In the genomic region with DNA sequence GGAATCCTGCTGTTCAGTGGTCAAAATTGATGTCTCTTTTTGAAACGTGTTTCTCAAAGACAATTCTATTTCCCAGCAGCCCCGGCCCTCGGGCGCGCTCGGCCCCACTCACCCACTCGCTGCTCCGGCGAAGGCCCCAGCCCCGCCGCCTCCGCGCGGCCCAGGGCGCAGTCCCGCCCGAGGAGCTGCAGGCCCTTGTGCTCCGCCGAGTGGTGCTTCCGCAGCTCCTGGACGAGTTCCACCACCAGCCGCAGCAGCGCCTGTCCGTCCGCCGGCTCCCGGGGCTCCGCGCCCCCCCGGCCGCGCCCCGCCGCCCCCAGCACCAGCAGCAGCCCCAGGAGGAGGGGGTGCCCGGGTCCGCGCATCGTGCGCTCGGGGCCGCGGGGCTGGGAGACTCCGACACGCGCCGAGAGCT, we compare ENCODE assay signal across 8 cellular contexts. TPM values are rescaled to one million over a fixed set of nuclear protein-coding genes. Genes with fewer than 3 reads are reported as not detected.
DNase-seq lines count a peak whose midpoint lies in the region; ATAC-seq and TF ChIP-seq lines count a peak whose summit lies in the region.

No MANE protein-coding gene starts in this region.

- no peak overlapping the region for H3K27ac ChIP-seq in GM23338 (ENCODE audit: low read depth)
- no peak overlapping the region for H3K27ac ChIP-seq in right cardiac atrium (ENCODE audit: low read length)
- H3K27ac ChIP-seq in PC-3 (ENCODE audit: low read length): no peak overlapping the region

- H3K27me3 Mint-ChIP-seq in GM23338 (ENCODE audit: insufficient read depth, low read depth, poor library complexity): peaks cover 35% of the 10 kb centered on the region
- H3K27me3 Mint-ChIP-seq in activated T-cell treated with anti-CD3 and anti-CD28 coated beads, Interleukin-2, amount 50 U/mL, for 24 hours: peaks cover 41% of the 10 kb centered on the region

- H3F3A ChIP-seq in GM23338 (replicated peaks; ENCODE audit: low read depth) (peaks cover 15% of the 10 kb centered on the region), PC-3 (ENCODE audit: low read length, unreplicated experiment) (no peaks in the 10 kb centered on the region)

- DNase-seq in GM23338 (ENCODE audit: low spot score): peak; percentile 67
- DNase-seq in activated T-cell treated with anti-CD3 and anti-CD28 coated beads, Interleukin-2, amount 50 U/mL, for 24 hours: peak; percentile 42
- DNase-seq in right cardiac atrium: peak in 2 of 3 donors; percentile 63
- no peak for DNase-seq in stimulated activated effector memory CD8-positive, alpha-beta T cell treated with anti-CD3 and anti-CD28 coated beads, Interleukin-12 subunit alpha, Interleukin-12 subunit beta, amount 100 ng/mL, for 72 hours (ENCODE audit: low spot score in 2 of 2)
- no peak for DNase-seq in LoVo (ENCODE audit: low spot score)
- DNase-seq in PC-3: no peak

- H3K9me2 ChIP-seq in GM23338 (ENCODE audit: insufficient read depth) (no peaks in the 10 kb centered on the region), PC-3 (replicated peaks; ENCODE audit: low read length) (no peaks in the 10 kb centered on the region)

- no peak overlapping the region for H3K9ac ChIP-seq in PC-3 (ENCODE audit: low read length)

- H3K4me1 ChIP-seq in GM23338 (ENCODE audit: insufficient read depth) (peaks cover 43% of the 10 kb centered on the region), right cardiac atrium (ENCODE audit: control insufficient read depth, insufficient read depth, low read length) (peaks cover 6% of the 10 kb centered on the region), PC-3 (ENCODE audit: insufficient read depth, low read length) (peaks cover 29% of the 10 kb centered on the region)

- H3K27me3 ChIP-seq in GM23338 (ENCODE audit: insufficient read depth): peaks cover 50% of the 10 kb centered on the region
- no peaks in the 10 kb centered on the region for H3K27me3 ChIP-seq in right cardiac atrium (ENCODE audit: control insufficient read depth, insufficient read depth)
- H3K27me3 ChIP-seq in PC-3 (ENCODE audit: low read length): peaks cover 17% of the 10 kb centered on the region

- no TSS peak for BruUV-seq in PC-3 (replicated peaks; lab: Mats Ljungman, UMichigan)

- H3K36me3 ChIP-seq in GM23338 (ENCODE audit: insufficient read depth): no peaks in the 10 kb centered on the region
- 0 out of 2 replicates have a peak, but pooled peaks cover under 1% of the 10 kb centered on the region for H3K36me3 ChIP-seq in PC-3 (ENCODE audit: low read depth, low read length)

- no peaks in the 10 kb centered on the region; the same call in 2 of the 3 replicates for H3K9me3 Mint-ChIP-seq in GM23338
- no peaks in the 10 kb centered on the region for H3K9me3 Mint-ChIP-seq in activated T-cell treated with anti-CD3 and anti-CD28 coated beads, Interleukin-2, amount 50 U/mL, for 24 hours
- H3K9me3 Mint-ChIP-seq in stimulated activated effector memory CD8-positive, alpha-beta T cell treated with anti-CD3 and anti-CD28 coated beads, Interleukin-12 subunit alpha, Interleukin-12 subunit beta, amount 100 ng/mL, for 72 hours: no peaks in the 10 kb centered on the region

- peak overlapping the region; percentile 65 for H3K4me3 ChIP-seq in GM23338
- peak overlapping the region; percentile 79 for H3K4me3 ChIP-seq in right cardiac atrium (ENCODE audit: low read length)
- H3K4me3 ChIP-seq in PC-3 (ENCODE audit: low read length): no peak overlapping the region

- no peak overlapping the region for H3K27ac Mint-ChIP-seq in GM23338
- no peak overlapping the region for H3K27ac Mint-ChIP-seq in activated T-cell treated with anti-CD3 and anti-CD28 coated beads, Interleukin-2, amount 50 U/mL, for 24 hours
- no peak overlapping the region for H3K27ac Mint-ChIP-seq in stimulated activated effector memory CD8-positive, alpha-beta T cell treated with anti-CD3 and anti-CD28 coated beads, Interleukin-12 subunit alpha, Interleukin-12 subunit beta, amount 100 ng/mL, for 72 hours

- peaks cover under 1% of the 10 kb centered on the region; the same call in 1 of the 3 replicates for H3K36me3 Mint-ChIP-seq in GM23338 (ENCODE audit: low read depth)
- H3K36me3 Mint-ChIP-seq in activated T-cell treated with anti-CD3 and anti-CD28 coated beads, Interleukin-2, amount 50 U/mL, for 24 hours (ENCODE audit: low read depth): peaks cover 12% of the 10 kb centered on the region
- no peaks in the 10 kb centered on the region for H3K36me3 Mint-ChIP-seq in stimulated activated effector memory CD8-positive, alpha-beta T cell treated with anti-CD3 and anti-CD28 coated beads, Interleukin-12 subunit alpha, Interleukin-12 subunit beta, amount 100 ng/mL, for 72 hours

- H3K9me3 ChIP-seq in right cardiac atrium (ENCODE audit: control insufficient read depth, low read length) (no peaks in the 10 kb centered on the region), PC-3 (ENCODE audit: low read length) (no peaks in the 10 kb centered on the region)

- H3K79me2 ChIP-seq in GM23338 (replicated peaks; ENCODE audit: insufficient read depth) (no peaks in the 10 kb centered on the region), PC-3 (ENCODE audit: low read length) (no peaks in the 10 kb centered on the region)

- intact Hi-C loops in right cardiac atrium (cut with DNase I): no loop called here
- intact Hi-C loops in PC-3 (cut with micrococcal nuclease): no loop called here

- H3K4me2 ChIP-seq in GM23338 (peak overlapping the region; percentile 84), PC-3 (ENCODE audit: low read length) (no peak overlapping the region)

- ATAC-seq in GM23338 (peak; percentile 53), right cardiac atrium (peak; percentile 50 to 52), HG03139 (IDR thresholded peaks at IDR 0.05; ENCODE audit: unreplicated experiment) (no peak), GM21717 (IDR thresholded peaks at IDR 0.05; ENCODE audit: unreplicated experiment) (no peak), PC-3 (no peak)
- ATAC-seq in stimulated activated effector memory CD8-positive, alpha-beta T cell treated with anti-CD3 and anti-CD28 coated beads, Interleukin-12 subunit alpha, Interleukin-12 subunit beta, amount 100 ng/mL, for 72 hours: peak; percentile 60

- peaks cover 42% of the 10 kb centered on the region for H3K4me1 Mint-ChIP-seq in GM23338
- peaks cover 11% of the 10 kb centered on the region for H3K4me1 Mint-ChIP-seq in activated T-cell treated with anti-CD3 and anti-CD28 coated beads, Interleukin-2, amount 50 U/mL, for 24 hours (ENCODE audit: low read depth)
- H3K4me1 Mint-ChIP-seq in stimulated activated effector memory CD8-positive, alpha-beta T cell treated with anti-CD3 and anti-CD28 coated beads, Interleukin-12 subunit alpha, Interleukin-12 subunit beta, amount 100 ng/mL, for 72 hours: peaks cover 7% of the 10 kb centered on the region

- CTCF ChIA-PET in PC-3 (lab: Charles Lee): no interaction called here

- POLR2A ChIA-PET in PC-3 (lab: Charles Lee; ENCODE audit: unreplicated experiment): no interaction called here

- H4K20me1 ChIP-seq in GM23338 (replicated peaks; ENCODE audit: insufficient read depth) (no peaks in the 10 kb centered on the region; the same call in 1 of the 2 replicates), PC-3 (ENCODE audit: low read length) (no peaks in the 10 kb centered on the region; the same call in 1 of the 2 replicates)

- H3K4me3 Mint-ChIP-seq in GM23338: peak overlapping the region; percentile 72
- H3K4me3 Mint-ChIP-seq in activated T-cell treated with anti-CD3 and anti-CD28 coated beads, Interleukin-2, amount 50 U/mL, for 24 hours: peak overlapping the region; percentile 39
- H3K4me3 Mint-ChIP-seq in stimulated activated effector memory CD8-positive, alpha-beta T cell treated with anti-CD3 and anti-CD28 coated beads, Interleukin-12 subunit alpha, Interleukin-12 subunit beta, amount 100 ng/mL, for 72 hours: no peak overlapping the region

- H2AFZ ChIP-seq in GM23338 (no peak overlapping the region), PC-3 (ENCODE audit: low read length) (no peak overlapping the region)

- WGBS in right cardiac atrium: 1% methylated on average over 46 of the region's 46 CpGs

- TF ChIP-seq CTCF in GM23338 (conservative IDR thresholded peaks at IDR 0.05; ENCODE audit: low read depth in 2 of 2) (no peak), PC-3 (conservative IDR thresholded peaks at IDR 0.05; ENCODE audit: low read depth, low read length) (no peak)

TF ChIP-seq in GM23338, 12 proteins besides CTCF, POLR2A, EP300 and RAD21 (continues in another document):
- TF ChIP-seq STAT1 (IDR thresholded peaks at IDR 0.05; ENCODE audit: unreplicated experiment): no peak

RNA-seq across cellular contexts. Expression of a gene that starts 0.4 kb away (rescaled TPM):
- total RNA-seq in GM23338 (2014; rRNA removed; shearing (Covaris generic)): 4.5 and 6.4 TPM in 2 replicates
- 11.3 and 12.1 TPM in 2 replicates for polyA plus RNA-seq in GM23338 (2016; fragmentation: Nextera tagmentation; extraction: Ambion mirVana)
- total RNA-seq in right cardiac atrium: 1 to 10 TPM in 1 of 4 donors, under 1 TPM in 3; 0.20 to 2.9 (median 0.77) TPM
- 0.72 TPM for polyA plus RNA-seq in right cardiac atrium
- 3.6 TPM in 1 of 2 replicates, not detected in the other for total RNA-seq in PC-3 (2014; rRNA removed)

RNA-seq across cellular contexts. Expression of a gene that starts 22.7 kb away (rescaled TPM):
- 189 and 213 TPM in 2 replicates for total RNA-seq in GM23338 (2014; rRNA removed; shearing (Covaris generic))
- polyA plus RNA-seq in GM23338 (2016; fragmentation: Nextera tagmentation; extraction: Ambion mirVana): 263 and 281 TPM in 2 replicates
- total RNA-seq in right cardiac atrium: 10 to 100 TPM; 58.8 to 67.3 (median 61.1) TPM
- 77.1 TPM for polyA plus RNA-seq in right cardiac atrium
- total RNA-seq in PC-3 (2014; rRNA removed): 109 and 149 TPM in 2 replicates

RNA-seq across cellular contexts. Expression of a gene that starts 23.6 kb away (rescaled TPM):
- total RNA-seq in GM23338 (2014; rRNA removed; shearing (Covaris generic)): 42.1 and 45.8 TPM in 2 replicates
- polyA plus RNA-seq in GM23338 (2016; fragmentation: Nextera tagmentation; extraction: Ambion mirVana) (31.5 and 35.6 TPM in 2 replicates), right cardiac atrium (11.8 TPM)
- total RNA-seq in right cardiac atrium (10 to 100 TPM; 14.5 to 19.2 (median 16.8) TPM), PC-3 (2014; rRNA removed) (28.6 and 29.1 TPM in 2 replicates)

Comparison
In these comparisons a context has a peak if more than half of its experiments do, and no peak if none do; other contexts are left out.
1. ATAC-seq: peak in GM23338 (single experiment), right cardiac atrium (2 of 2) and stimulated activated effector memory CD8-positive, alpha-beta T cell treated with anti-CD3 and anti-CD28 coated beads, Interleukin-12 subunit alpha, Interleukin-12 subunit beta, amount 100 ng/mL, for 72 hours (single experiment); none in HG03139 (single experiment), GM21717 (single experiment) and PC-3 (single experiment).
2. DNase-seq: peak in GM23338 (single experiment), activated T-cell treated with anti-CD3 and anti-CD28 coated beads, Interleukin-2, amount 50 U/mL, for 24 hours (single experiment) and right cardiac atrium (2 of 3); none in stimulated activated effector memory CD8-positive, alpha-beta T cell treated with anti-CD3 and anti-CD28 coated beads, Interleukin-12 subunit alpha, Interleukin-12 subunit beta, amount 100 ng/mL, for 72 hours (0 of 2), LoVo (single experiment) and PC-3 (single experiment).